Comparison of ENCODE assay signal across 8 cellular contexts in genomic region chr10:87095241-87095945, GRCh38. TPM values are rescaled to one million over a fixed set of nuclear protein-coding genes. Genes with fewer than 3 reads are reported as not detected.
DNase-seq lines count a peak whose midpoint lies in the region; ATAC-seq and TF ChIP-seq lines count a peak whose summit lies in the region.

No MANE protein-coding gene starts in this region.

- no peak for TF ChIP-seq CTCF in Caco-2 (IDR thresholded peaks at IDR 0.05; ENCODE audit: insufficient read depth in 1 of 2, low read depth in 1 of 2, low read length in 1 of 2, severe bottlenecking in 1 of 2, unreplicated experiment in 1 of 2)
- no peak for TF ChIP-seq CTCF in glutamatergic neuron (IDR thresholded peaks at IDR 0.05; ENCODE audit: partially characterized antibody, unreplicated experiment)
- no peak for TF ChIP-seq CTCF in ovary (IDR thresholded peaks at IDR 0.05)
- no peak for TF ChIP-seq CTCF in thyroid gland (IDR thresholded peaks at IDR 0.05)

- H3K9me3 ChIP-seq in Caco-2, result no peaks in the 10 kb centered on the region
- H3K9me3 ChIP-seq in SK-N-MC (ENCODE audit: low read depth, low read length), result no peaks in the 10 kb centered on the region
- H3K9me3 ChIP-seq in ovary, result no peaks in the 10 kb centered on the region
- no peaks in the 10 kb centered on the region for H3K9me3 ChIP-seq in thyroid gland

- H3K4me1 Mint-ChIP-seq in Caco-2 (ENCODE audit: low read depth, unreplicated experiment) (peaks cover 22% of the 10 kb centered on the region), glutamatergic neuron (ENCODE audit: low read depth, unreplicated experiment) (peaks cover 17% of the 10 kb centered on the region)

- no peaks in the 10 kb centered on the region for H3K27me3 Mint-ChIP-seq in Caco-2 (ENCODE audit: insufficient read depth, unreplicated experiment)
- peaks cover 8% of the 10 kb centered on the region for H3K27me3 Mint-ChIP-seq in glutamatergic neuron (ENCODE audit: unreplicated experiment)

- no peaks in the 10 kb centered on the region for H3K27me3 ChIP-seq in Caco-2 (replicated peaks; ENCODE audit: control insufficient read depth, insufficient read depth, low read length)
- no peaks in the 10 kb centered on the region for H3K27me3 ChIP-seq in ovary
- no peaks in the 10 kb centered on the region for H3K27me3 ChIP-seq in thyroid gland

- POLR2A ChIA-PET in Caco-2 (lab: Charles Lee), result interaction anchor here (0.6 to 1.7 kb wide), 2 partner anchors 9 to 31 kb away, joined by 6 read pairs; no protein-coding TSS in a partner anchor

- CTCF ChIA-PET in Caco-2 (lab: Charles Lee), result interaction anchor here (0.7 kb wide), 1 partner anchor 10 kb away, joined by 4 read pairs; no protein-coding TSS in a partner anchor

- WGBS in ovary, 3 donors, result 0 to 1% (median 0%) methylated on average over 35 to 59 of the region's 59 CpGs
- 4 to 26% methylated on average over 3 to 30 of the region's 59 CpGs for WGBS in thyroid gland, 2 donors

- H3K36me3 ChIP-seq in Caco-2 (ENCODE audit: control insufficient read depth, insufficient read depth, low read length) (no peaks in the 10 kb centered on the region; the same call in 1 of the 2 replicates), SK-N-MC (ENCODE audit: insufficient read depth, low read length) (peaks cover 14% of the 10 kb centered on the region; the same call in 1 of the 2 replicates), ovary (no peaks in the 10 kb centered on the region), thyroid gland (no peaks in the 10 kb centered on the region)

- H3K4me1 ChIP-seq in Caco-2, result peaks cover 28% of the 10 kb centered on the region
- H3K4me1 ChIP-seq in ovary (ENCODE audit: insufficient read depth), result peaks cover 4% of the 10 kb centered on the region
- peaks cover 25 to 29% of the 10 kb centered on the region in 2 donors for H3K4me1 ChIP-seq in thyroid gland

- no peak overlapping the region for H3K27ac ChIP-seq in SK-N-MC
- H3K27ac ChIP-seq in ovary, result peak overlapping the region; percentile 86 to 94
- H3K27ac ChIP-seq in thyroid gland, result peak overlapping the region; percentile 96 to 98 (median 98)

- TF ChIP-seq POLR2A in ovary (IDR thresholded peaks at IDR 0.05) (peak; percentile 21), thyroid gland (IDR thresholded peaks at IDR 0.05) (peak in 1 of 2 donors; percentile 70)

- no peaks in the 10 kb centered on the region for H3K9me3 Mint-ChIP-seq in Caco-2 (ENCODE audit: unreplicated experiment)
- peaks cover 3% of the 10 kb centered on the region for H3K9me3 Mint-ChIP-seq in glutamatergic neuron (ENCODE audit: unreplicated experiment)

- peak overlapping the region; percentile 91 for H3K4me3 ChIP-seq in Caco-2 (ENCODE audit: low read depth, low read length)
- H3K4me3 ChIP-seq in SK-N-MC, result peak overlapping the region; percentile 80
- peak overlapping the region; percentile 83 for H3K4me3 ChIP-seq in ovary
- H3K4me3 ChIP-seq in thyroid gland (replicated peaks in 1 of 3), result peak overlapping the region; percentile 30 to 65 (median 34)

- H3K4me3 Mint-ChIP-seq in Caco-2 (ENCODE audit: unreplicated experiment) (peak overlapping the region; percentile 88), glutamatergic neuron (ENCODE audit: unreplicated experiment) (peak overlapping the region; percentile 88)

- intact Hi-C loops in Caco-2 (cut with micrococcal nuclease; ENCODE audit: unreplicated experiment) (loop anchor here (10.0 kb wide), 1 partner anchor 49 kb away; no protein-coding TSS in a partner anchor), ovary (cut with DNase I) (loop anchor here in 2 of 4 donors (10.0 kb wide), 2 partner anchors 131 to 161 kb away; partner anchors contain the start of gene ADIRF (in 1 of the 2)), thyroid gland (cut with DNase I) (loop anchor here (10.0 kb wide), 1 partner anchor 131 kb away; the partner anchor contains the start of gene ADIRF)

- ATAC-seq in GM19463 (IDR thresholded peaks at IDR 0.05; ENCODE audit: unreplicated experiment), result peak; percentile 43

- TSS peak; percentile 32 for BruUV-seq in Caco-2 (replicated peaks; lab: Mats Ljungman, UMichigan)

- H3K27ac Mint-ChIP-seq in Caco-2 (ENCODE audit: unreplicated experiment) (peak overlapping the region; percentile 76), glutamatergic neuron (ENCODE audit: unreplicated experiment) (peak overlapping the region; percentile 43)

- TF ChIP-seq EP300 in ovary (IDR thresholded peaks at IDR 0.05), result no peak

- peak overlapping the region; percentile 73 for H3K9ac ChIP-seq in SK-N-MC (ENCODE audit: insufficient read length)

- H3K36me3 Mint-ChIP-seq in Caco-2 (ENCODE audit: insufficient read depth, unreplicated experiment) (peaks cover 73% of the 10 kb centered on the region), glutamatergic neuron (ENCODE audit: unreplicated experiment) (no peaks in the 10 kb centered on the region)

- DNase-seq in Caco-2 (peak; percentile 87 to 91), HK-2 (ENCODE audit: unreplicated experiment) (peak; percentile 94), SK-N-MC (ENCODE audit: low read depth, low spot score) (no peak), glutamatergic neuron (peak; percentile 78), ovary (peak; percentile 72 to 85 (median 80)), thyroid gland (peak; percentile 86 to 88)
- DNase-seq in activated naive CD4-positive, alpha-beta T cell treated with anti-CD3 and anti-CD28 coated beads, Interleukin-2, amount 50 U/mL, for 16 hours, result peak; percentile 75

RNA-seq across cellular contexts. Expression of gene SHLD2, which starts 0.4 kb away (rescaled TPM):
- total RNA-seq in Caco-2 (2022) (49.3 and 51.0 TPM in 2 replicates), glutamatergic neuron (ENCODE audit: unreplicated experiment) (17.0 TPM), ovary (10 to 100 TPM; 16.7 to 32.3 (median 26.8) TPM), thyroid gland (10 to 100 TPM; 60.8 to 71.9 (median 63.6) TPM)
- 10 to 100 TPM; 11.5 to 13.5 TPM for polyA plus RNA-seq in ovary

RNA-seq across cellular contexts. Expression of gene GLUD1, which starts 0.8 kb away (rescaled TPM):
- total RNA-seq in Caco-2 (2022) (767 and 787 TPM in 2 replicates), glutamatergic neuron (ENCODE audit: unreplicated experiment) (73.1 TPM), ovary (100 to 1,000 TPM; 116 to 142 (median 130) TPM), thyroid gland (100 to 1,000 TPM; 154 to 199 (median 157) TPM)
- polyA plus RNA-seq in ovary, result 100 to 1,000 TPM in 1 of 2 donors, 10 to 100 TPM in 1; 92.2 to 164 TPM

Comparison
In these comparisons a context has a peak if more than half of its experiments do, and no peak if none do; other contexts are left out.
1. H3K4me3 ChIP-seq: peak in every context shown above with its lines; median percentile 91 in Caco-2; 83 in ovary; 80 in SK-N-MC; 34 in thyroid gland.